Comparison of ENCODE assay signal across 1 cellular context in the genomic region with DNA sequence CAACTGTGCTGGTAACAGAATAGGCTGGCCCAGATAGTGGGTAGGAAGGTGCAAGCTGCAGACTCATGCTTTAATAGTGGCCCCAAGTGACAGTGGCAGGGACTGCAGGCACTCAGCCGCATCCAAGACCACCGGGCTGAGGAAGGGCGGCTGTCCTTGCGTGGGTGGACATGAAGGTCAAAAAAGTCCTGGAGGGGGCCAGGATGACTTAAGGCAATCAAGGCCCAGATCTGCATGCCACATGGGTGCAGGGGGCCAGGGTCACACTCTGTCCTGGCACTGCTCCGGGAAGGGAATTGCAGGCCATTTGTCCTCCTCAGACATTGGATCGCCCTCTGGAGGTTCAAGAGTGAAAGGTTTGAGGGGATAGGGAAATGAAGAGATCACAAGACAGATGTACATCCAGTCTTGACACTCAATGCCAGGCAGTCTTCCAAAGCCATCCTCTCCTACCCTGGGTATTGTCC.
TF ChIP-seq lines count a peak whose summit lies in the region.

No MANE protein-coding gene starts in this region.

TF ChIP-seq in HepG2, 621 proteins besides CTCF, POLR2A, EP300 and RAD21 (continued from another document and continues in another):
- TF ChIP-seq HIVEP1 (CRISPR knock-in tag; IDR thresholded peaks at IDR 0.05) (0 out of 2 replicates have a peak, but pooled peaks have one; percentile 27), RNF2 (conservative IDR thresholded peaks at IDR 0.05; ENCODE audit: low read depth) (peak; percentile 55; the same call in 1 of the 2 replicates), ZNF564 (CRISPR knock-in tag; IDR thresholded peaks at IDR 0.05) (no peak), ZNF788 (CRISPR knock-in tag; IDR thresholded peaks at IDR 0.05; ENCODE audit: borderline replicate concordance) (peak; percentile 63; the same call in 1 of the 2 replicates), ZNF570 (CRISPR knock-in tag; IDR thresholded peaks at IDR 0.05; ENCODE audit: borderline replicate concordance) (no peak), ZNF234 (CRISPR knock-in tag; conservative IDR thresholded peaks at IDR 0.05) (no peak), ZNF264 (CRISPR knock-in tag; IDR thresholded peaks at IDR 0.05) (no peak), NFKB2 (CRISPR knock-in tag; IDR thresholded peaks at IDR 0.05; ENCODE audit: borderline replicate concordance) (peak; percentile 77; the same call in 1 of the 2 replicates), SMC3 (IDR thresholded peaks at IDR 0.05; ENCODE audit: low read length) (peak; percentile 64), FOSL2 (CRISPR knock-in tag; IDR thresholded peaks at IDR 0.05) (no peak; the same call in 1 of the 2 replicates), GABPB1 (CRISPR knock-in tag; IDR thresholded peaks at IDR 0.05) (peak; percentile 28; the same call in 1 of the 2 replicates), ZFP36L2 (CRISPR knock-in tag; IDR thresholded peaks at IDR 0.05) (no peak; the same call in 1 of the 2 replicates), FOXC1 (CRISPR knock-in tag; IDR thresholded peaks at IDR 0.05; ENCODE audit: borderline replicate concordance) (peak; percentile 75; the same call in 1 of the 2 replicates), EED (CRISPR knock-in tag; IDR thresholded peaks at IDR 0.05) (peak; percentile 43; the same call in 1 of the 2 replicates), HNF4A (CRISPR knock-in tag; IDR thresholded peaks at IDR 0.05) (no peak), ZNF674 (CRISPR knock-in tag; IDR thresholded peaks at IDR 0.05; ENCODE audit: low read depth) (0 out of 2 replicates have a peak, but pooled peaks have one; percentile 51), NONO (IDR thresholded peaks at IDR 0.05) (no peak), NONO (CRISPR knock-in tag; conservative IDR thresholded peaks at IDR 0.05) (peak; percentile 46; the same call in 1 of the 2 replicates), SMAD9 (CRISPR knock-in tag; IDR thresholded peaks at IDR 0.05) (no peak), ASH2L (IDR thresholded peaks at IDR 0.05; ENCODE audit: insufficient read length, low read depth, low read length) (peak; percentile 42), PHF8 (CRISPR knock-in tag; IDR thresholded peaks at IDR 0.05) (no peak), MEF2D (CRISPR knock-in tag; IDR thresholded peaks at IDR 0.05) (0 out of 2 replicates have a peak, but pooled peaks have one; percentile 27), ZNF766 (CRISPR knock-in tag; IDR thresholded peaks at IDR 0.05; ENCODE audit: borderline replicate concordance) (0 out of 2 replicates have a peak, but pooled peaks have one; percentile 61), JUND (CRISPR knock-in tag; IDR thresholded peaks at IDR 0.05) (no peak), ZFP62 (CRISPR knock-in tag; IDR thresholded peaks at IDR 0.05) (no peak), ZNF124 (CRISPR knock-in tag; IDR thresholded peaks at IDR 0.05) (no peak), RARG (CRISPR knock-in tag; IDR thresholded peaks at IDR 0.05; ENCODE audit: low read depth) (no peak), CCDC6 (CRISPR knock-in tag; IDR thresholded peaks at IDR 0.05) (peak; percentile 82; the same call in 1 of the 2 replicates)
- TF ChIP-seq, protein P1, sequence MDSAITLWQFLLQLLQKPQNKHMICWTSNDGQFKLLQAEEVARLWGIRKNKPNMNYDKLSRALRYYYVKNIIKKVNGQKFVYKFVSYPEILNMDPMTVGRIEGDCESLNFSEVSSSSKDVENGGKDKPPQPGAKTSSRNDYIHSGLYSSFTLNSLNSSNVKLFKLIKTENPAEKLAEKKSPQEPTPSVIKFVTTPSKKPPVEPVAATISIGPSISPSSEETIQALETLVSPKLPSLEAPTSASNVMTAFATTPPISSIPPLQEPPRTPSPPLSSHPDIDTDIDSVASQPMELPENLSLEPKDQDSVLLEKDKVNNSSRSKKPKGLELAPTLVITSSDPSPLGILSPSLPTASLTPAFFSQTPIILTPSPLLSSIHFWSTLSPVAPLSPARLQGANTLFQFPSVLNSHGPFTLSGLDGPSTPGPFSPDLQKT (CRISPR knock-in tag; IDR thresholded peaks at IDR 0.05; ENCODE audit: borderline replicate concordance) = no peak
- TF ChIP-seq, protein P2, sequence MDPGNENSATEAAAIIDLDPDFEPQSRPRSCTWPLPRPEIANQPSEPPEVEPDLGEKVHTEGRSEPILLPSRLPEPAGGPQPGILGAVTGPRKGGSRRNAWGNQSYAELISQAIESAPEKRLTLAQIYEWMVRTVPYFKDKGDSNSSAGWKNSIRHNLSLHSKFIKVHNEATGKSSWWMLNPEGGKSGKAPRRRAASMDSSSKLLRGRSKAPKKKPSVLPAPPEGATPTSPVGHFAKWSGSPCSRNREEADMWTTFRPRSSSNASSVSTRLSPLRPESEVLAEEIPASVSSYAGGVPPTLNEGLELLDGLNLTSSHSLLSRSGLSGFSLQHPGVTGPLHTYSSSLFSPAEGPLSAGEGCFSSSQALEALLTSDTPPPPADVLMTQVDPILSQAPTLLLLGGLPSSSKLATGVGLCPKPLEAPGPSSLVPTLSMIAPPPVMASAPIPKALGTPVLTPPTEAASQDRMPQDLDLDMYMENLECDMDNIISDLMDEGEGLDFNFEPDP (CRISPR knock-in tag; conservative IDR thresholded peaks at IDR 0.05) = no peak
- TF ChIP-seq, protein P3, sequence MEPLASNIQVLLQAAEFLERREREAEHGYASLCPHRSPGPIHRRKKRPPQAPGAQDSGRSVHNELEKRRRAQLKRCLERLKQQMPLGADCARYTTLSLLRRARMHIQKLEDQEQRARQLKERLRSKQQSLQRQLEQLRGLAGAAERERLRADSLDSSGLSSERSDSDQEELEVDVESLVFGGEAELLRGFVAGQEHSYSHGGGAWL (CRISPR knock-in tag; IDR thresholded peaks at IDR 0.05) = peak; percentile 29; the same call in 1 of the 2 replicates
- TF ChIP-seq, protein P4, sequence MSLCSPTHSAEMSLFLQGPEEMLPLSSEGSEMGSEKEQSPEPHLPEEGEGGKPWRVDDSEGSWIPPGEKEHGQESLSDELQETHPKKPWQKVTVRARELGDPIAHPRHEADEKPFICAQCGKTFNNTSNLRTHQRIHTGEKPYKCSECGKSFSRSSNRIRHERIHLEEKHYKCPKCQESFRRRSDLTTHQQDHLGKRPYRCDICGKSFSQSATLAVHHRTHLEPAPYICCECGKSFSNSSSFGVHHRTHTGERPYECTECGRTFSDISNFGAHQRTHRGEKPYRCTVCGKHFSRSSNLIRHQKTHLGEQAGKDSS (CRISPR knock-in tag; IDR thresholded peaks at IDR 0.05; ENCODE audit: borderline replicate concordance, low read depth) = peak; percentile 58; the same call in 1 of the 2 replicates
- TF ChIP-seq, protein P5, sequence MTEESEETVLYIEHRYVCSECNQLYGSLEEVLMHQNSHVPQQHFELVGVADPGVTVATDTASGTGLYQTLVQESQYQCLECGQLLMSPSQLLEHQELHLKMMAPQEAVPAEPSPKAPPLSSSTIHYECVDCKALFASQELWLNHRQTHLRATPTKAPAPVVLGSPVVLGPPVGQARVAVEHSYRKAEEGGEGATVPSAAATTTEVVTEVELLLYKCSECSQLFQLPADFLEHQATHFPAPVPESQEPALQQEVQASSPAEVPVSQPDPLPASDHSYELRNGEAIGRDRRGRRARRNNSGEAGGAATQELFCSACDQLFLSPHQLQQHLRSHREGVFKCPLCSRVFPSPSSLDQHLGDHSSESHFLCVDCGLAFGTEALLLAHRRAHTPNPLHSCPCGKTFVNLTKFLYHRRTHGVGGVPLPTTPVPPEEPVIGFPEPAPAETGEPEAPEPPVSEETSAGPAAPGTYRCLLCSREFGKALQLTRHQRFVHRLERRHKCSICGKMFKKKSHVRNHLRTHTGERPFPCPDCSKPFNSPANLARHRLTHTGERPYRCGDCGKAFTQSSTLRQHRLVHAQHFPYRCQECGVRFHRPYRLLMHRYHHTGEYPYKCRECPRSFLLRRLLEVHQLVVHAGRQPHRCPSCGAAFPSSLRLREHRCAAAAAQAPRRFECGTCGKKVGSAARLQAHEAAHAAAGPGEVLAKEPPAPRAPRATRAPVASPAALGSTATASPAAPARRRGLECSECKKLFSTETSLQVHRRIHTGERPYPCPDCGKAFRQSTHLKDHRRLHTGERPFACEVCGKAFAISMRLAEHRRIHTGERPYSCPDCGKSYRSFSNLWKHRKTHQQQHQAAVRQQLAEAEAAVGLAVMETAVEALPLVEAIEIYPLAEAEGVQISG (CRISPR knock-in tag; IDR thresholded peaks at IDR 0.05) = 0 out of 2 replicates have a peak, but pooled peaks have one; percentile 50
- TF ChIP-seq, protein P6, sequence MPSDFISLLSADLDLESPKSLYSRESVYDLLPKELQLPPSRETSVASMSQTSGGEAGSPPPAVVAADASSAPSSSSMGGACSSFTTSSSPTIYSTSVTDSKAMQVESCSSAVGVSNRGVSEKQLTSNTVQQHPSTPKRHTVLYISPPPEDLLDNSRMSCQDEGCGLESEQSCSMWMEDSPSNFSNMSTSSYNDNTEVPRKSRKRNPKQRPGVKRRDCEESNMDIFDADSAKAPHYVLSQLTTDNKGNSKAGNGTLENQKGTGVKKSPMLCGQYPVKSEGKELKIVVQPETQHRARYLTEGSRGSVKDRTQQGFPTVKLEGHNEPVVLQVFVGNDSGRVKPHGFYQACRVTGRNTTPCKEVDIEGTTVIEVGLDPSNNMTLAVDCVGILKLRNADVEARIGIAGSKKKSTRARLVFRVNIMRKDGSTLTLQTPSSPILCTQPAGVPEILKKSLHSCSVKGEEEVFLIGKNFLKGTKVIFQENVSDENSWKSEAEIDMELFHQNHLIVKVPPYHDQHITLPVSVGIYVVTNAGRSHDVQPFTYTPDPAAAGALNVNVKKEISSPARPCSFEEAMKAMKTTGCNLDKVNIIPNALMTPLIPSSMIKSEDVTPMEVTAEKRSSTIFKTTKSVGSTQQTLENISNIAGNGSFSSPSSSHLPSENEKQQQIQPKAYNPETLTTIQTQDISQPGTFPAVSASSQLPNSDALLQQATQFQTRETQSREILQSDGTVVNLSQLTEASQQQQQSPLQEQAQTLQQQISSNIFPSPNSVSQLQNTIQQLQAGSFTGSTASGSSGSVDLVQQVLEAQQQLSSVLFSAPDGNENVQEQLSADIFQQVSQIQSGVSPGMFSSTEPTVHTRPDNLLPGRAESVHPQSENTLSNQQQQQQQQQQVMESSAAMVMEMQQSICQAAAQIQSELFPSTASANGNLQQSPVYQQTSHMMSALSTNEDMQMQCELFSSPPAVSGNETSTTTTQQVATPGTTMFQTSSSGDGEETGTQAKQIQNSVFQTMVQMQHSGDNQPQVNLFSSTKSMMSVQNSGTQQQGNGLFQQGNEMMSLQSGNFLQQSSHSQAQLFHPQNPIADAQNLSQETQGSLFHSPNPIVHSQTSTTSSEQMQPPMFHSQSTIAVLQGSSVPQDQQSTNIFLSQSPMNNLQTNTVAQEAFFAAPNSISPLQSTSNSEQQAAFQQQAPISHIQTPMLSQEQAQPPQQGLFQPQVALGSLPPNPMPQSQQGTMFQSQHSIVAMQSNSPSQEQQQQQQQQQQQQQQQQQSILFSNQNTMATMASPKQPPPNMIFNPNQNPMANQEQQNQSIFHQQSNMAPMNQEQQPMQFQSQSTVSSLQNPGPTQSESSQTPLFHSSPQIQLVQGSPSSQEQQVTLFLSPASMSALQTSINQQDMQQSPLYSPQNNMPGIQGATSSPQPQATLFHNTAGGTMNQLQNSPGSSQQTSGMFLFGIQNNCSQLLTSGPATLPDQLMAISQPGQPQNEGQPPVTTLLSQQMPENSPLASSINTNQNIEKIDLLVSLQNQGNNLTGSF (CRISPR knock-in tag; IDR thresholded peaks at IDR 0.05) = no peak
- TF ChIP-seq, protein P7, sequence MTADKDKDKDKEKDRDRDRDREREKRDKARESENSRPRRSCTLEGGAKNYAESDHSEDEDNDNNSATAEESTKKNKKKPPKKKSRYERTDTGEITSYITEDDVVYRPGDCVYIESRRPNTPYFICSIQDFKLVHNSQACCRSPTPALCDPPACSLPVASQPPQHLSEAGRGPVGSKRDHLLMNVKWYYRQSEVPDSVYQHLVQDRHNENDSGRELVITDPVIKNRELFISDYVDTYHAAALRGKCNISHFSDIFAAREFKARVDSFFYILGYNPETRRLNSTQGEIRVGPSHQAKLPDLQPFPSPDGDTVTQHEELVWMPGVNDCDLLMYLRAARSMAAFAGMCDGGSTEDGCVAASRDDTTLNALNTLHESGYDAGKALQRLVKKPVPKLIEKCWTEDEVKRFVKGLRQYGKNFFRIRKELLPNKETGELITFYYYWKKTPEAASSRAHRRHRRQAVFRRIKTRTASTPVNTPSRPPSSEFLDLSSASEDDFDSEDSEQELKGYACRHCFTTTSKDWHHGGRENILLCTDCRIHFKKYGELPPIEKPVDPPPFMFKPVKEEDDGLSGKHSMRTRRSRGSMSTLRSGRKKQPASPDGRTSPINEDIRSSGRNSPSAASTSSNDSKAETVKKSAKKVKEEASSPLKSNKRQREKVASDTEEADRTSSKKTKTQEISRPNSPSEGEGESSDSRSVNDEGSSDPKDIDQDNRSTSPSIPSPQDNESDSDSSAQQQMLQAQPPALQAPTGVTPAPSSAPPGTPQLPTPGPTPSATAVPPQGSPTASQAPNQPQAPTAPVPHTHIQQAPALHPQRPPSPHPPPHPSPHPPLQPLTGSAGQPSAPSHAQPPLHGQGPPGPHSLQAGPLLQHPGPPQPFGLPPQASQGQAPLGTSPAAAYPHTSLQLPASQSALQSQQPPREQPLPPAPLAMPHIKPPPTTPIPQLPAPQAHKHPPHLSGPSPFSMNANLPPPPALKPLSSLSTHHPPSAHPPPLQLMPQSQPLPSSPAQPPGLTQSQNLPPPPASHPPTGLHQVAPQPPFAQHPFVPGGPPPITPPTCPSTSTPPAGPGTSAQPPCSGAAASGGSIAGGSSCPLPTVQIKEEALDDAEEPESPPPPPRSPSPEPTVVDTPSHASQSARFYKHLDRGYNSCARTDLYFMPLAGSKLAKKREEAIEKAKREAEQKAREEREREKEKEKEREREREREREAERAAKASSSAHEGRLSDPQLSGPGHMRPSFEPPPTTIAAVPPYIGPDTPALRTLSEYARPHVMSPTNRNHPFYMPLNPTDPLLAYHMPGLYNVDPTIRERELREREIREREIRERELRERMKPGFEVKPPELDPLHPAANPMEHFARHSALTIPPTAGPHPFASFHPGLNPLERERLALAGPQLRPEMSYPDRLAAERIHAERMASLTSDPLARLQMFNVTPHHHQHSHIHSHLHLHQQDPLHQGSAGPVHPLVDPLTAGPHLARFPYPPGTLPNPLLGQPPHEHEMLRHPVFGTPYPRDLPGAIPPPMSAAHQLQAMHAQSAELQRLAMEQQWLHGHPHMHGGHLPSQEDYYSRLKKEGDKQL (CRISPR knock-in tag; IDR thresholded peaks at IDR 0.05; ENCODE audit: low read depth) = no peak
- TF ChIP-seq, protein P8, sequence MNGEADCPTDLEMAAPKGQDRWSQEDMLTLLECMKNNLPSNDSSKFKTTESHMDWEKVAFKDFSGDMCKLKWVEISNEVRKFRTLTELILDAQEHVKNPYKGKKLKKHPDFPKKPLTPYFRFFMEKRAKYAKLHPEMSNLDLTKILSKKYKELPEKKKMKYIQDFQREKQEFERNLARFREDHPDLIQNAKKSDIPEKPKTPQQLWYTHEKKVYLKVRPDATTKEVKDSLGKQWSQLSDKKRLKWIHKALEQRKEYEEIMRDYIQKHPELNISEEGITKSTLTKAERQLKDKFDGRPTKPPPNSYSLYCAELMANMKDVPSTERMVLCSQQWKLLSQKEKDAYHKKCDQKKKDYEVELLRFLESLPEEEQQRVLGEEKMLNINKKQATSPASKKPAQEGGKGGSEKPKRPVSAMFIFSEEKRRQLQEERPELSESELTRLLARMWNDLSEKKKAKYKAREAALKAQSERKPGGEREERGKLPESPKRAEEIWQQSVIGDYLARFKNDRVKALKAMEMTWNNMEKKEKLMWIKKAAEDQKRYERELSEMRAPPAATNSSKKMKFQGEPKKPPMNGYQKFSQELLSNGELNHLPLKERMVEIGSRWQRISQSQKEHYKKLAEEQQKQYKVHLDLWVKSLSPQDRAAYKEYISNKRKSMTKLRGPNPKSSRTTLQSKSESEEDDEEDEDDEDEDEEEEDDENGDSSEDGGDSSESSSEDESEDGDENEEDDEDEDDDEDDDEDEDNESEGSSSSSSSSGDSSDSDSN (CRISPR knock-in tag; IDR thresholded peaks at IDR 0.05) = no peak
